8 cellular contexts compared by ENCODE assay signal in the genomic region with DNA sequence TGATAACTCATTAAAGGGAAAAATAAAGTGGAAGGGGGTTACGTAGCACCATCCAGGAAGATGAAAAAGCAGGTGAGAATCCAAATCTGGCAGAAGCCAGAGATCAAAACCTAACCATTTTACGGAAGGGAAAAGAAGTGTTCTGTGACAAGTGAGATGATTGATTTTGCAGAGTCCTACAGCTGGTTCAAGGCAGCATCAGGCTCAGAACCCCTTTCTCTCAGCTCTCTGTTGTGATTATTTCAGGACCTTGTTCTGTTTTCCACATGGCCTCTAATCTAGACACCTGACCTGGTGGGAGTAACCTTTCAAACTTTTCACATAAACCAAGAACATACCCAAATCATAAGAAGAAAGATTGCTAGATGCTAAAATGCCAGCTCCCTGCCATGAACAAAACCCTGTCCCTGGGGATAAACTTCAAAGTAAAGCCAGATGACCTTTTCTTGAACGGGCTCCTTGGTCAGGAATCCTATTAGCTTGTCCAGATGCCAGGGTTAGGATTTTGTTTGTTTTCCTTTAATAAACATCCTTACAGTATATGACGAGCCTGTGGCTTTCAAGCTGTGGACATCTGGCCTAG. TPM values are rescaled to one million over a fixed set of nuclear protein-coding genes. Genes with fewer than 3 reads are reported as not detected.
DNase-seq lines count a peak whose midpoint lies in the region; ATAC-seq and TF ChIP-seq lines count a peak whose summit lies in the region.

No MANE protein-coding gene starts in this region.

- H3K36me3 ChIP-seq in CD4-positive, alpha-beta memory T cell (ENCODE audit: insufficient read depth, low read length) = peaks cover 26% of the 10 kb centered on the region
- H3K36me3 ChIP-seq in breast epithelium (no peaks in the 10 kb centered on the region), osteoblast (ENCODE audit: insufficient read depth, low read length) (peaks cover 40% of the 10 kb centered on the region)

- H3K27ac Mint-ChIP-seq in CD4-positive, alpha-beta memory T cell = peak overlapping the region; percentile 90 to 97 (median 95)
- H3K27ac Mint-ChIP-seq in IgD-negative memory B cell = peak overlapping the region; percentile 84 to 97 (median 95)

- H3K4me3 ChIP-seq in CD4-positive, alpha-beta memory T cell (ENCODE audit: low read length in 2 of 2) = peak overlapping the region; percentile 20 to 28
- H3K4me3 ChIP-seq in breast epithelium (peak overlapping the region in 2 of 3 donors; percentile 1 to 17), osteoblast (ENCODE audit: insufficient read depth, low read length) (peak overlapping the region; percentile 17)

- no peak for TF ChIP-seq POLR2A in breast epithelium (IDR thresholded peaks at IDR 0.05)

- in situ Hi-C loops in GM13976 (cut with MboI; ENCODE audit: low sequenced_read_pairs, unreplicated experiment) = no loop called here
- in situ Hi-C loops in GM13977 (cut with MboI; ENCODE audit: low pct_unique_long_range_greater_than_20kb, low sequenced_read_pairs, unreplicated experiment) = loop anchor here (5.0 to 10.0 kb wide), 2 partner anchors 86 to 149 kb away; no protein-coding TSS in a partner anchor

- H3K4me3 Mint-ChIP-seq in CD4-positive, alpha-beta memory T cell = peak overlapping the region; percentile 73 to 98 (median 94)
- peak overlapping the region; percentile 55 to 88 (median 80) for H3K4me3 Mint-ChIP-seq in IgD-negative memory B cell

- intact Hi-C loops in CD4-positive, alpha-beta memory T cell (cut with micrococcal nuclease) = loop anchor here (1.0 to 5.0 kb wide), 5 partner anchors 10 to 359 kb away; no protein-coding TSS in a partner anchor
- intact Hi-C loops in breast epithelium (cut with DNase I; ENCODE audit: low total_unique reads) = no loop called here

- DNase-seq in CD4-positive, alpha-beta memory T cell = no peak
- no peak for DNase-seq in breast epithelium (ENCODE audit: low spot score in 2 of 2)
- no peak for DNase-seq in osteoblast (ENCODE audit: insufficient read length, low spot score, missing footprints)
- DNase-seq in GM13976 (ENCODE audit: low spot score) = no peak
- no peak for DNase-seq in GM13977 (ENCODE audit: low spot score)
- no peak for DNase-seq in D341Med (ENCODE audit: low spot score)

- peaks cover 0 to 5% (median 0%) of the 10 kb centered on the region in 8 donors for H3K9me3 Mint-ChIP-seq in CD4-positive, alpha-beta memory T cell
- no peaks in the 10 kb centered on the region for H3K9me3 Mint-ChIP-seq in IgD-negative memory B cell

- ATAC-seq in HG02623 (IDR thresholded peaks at IDR 0.05; ENCODE audit: unreplicated experiment) = no peak

- POLR2A ChIA-PET in CD4-positive, alpha-beta memory T cell (lab: Charles Lee; ENCODE audit: partially characterized antibody) = interaction anchor here (1.2 to 4.3 kb wide), 10 partner anchors 9 to 293 kb away, joined by 3 to 31 read pairs (median 4); partner anchors contain the start of gene SMNDC1

- peaks cover 64 to 96% (median 86%) of the 10 kb centered on the region in 4 donors for H3K4me1 Mint-ChIP-seq in CD4-positive, alpha-beta memory T cell
- peaks cover 29 to 49% (median 44%) of the 10 kb centered on the region in 3 donors for H3K4me1 Mint-ChIP-seq in IgD-negative memory B cell

- peaks cover 97% of the 10 kb centered on the region for H3K79me2 ChIP-seq in osteoblast (ENCODE audit: insufficient read depth, low read length)

- H3K4me2 ChIP-seq in osteoblast (ENCODE audit: insufficient read depth, low read length) = peak overlapping the region; percentile 83

- CTCF ChIA-PET in CD4-positive, alpha-beta memory T cell (lab: Charles Lee; ENCODE audit: partially characterized antibody) = interaction anchor here (1.0 to 9.5 kb wide), 11 partner anchors 10 to 199 kb away, joined by 3 to 142 read pairs (median 4); partner anchors contain the start of gene SMNDC1

- peaks cover 16% of the 10 kb centered on the region for H4K20me1 ChIP-seq in osteoblast (ENCODE audit: insufficient read depth, low read length)

- peaks cover 30 to 54% of the 10 kb centered on the region in 2 donors for H3K36me3 Mint-ChIP-seq in CD4-positive, alpha-beta memory T cell
- H3K36me3 Mint-ChIP-seq in IgD-negative memory B cell = peaks cover 6% of the 10 kb centered on the region

- H2AFZ ChIP-seq in osteoblast (ENCODE audit: low read length) = no peak overlapping the region

- H3K27ac ChIP-seq in CD4-positive, alpha-beta memory T cell (ENCODE audit: low read depth, low read length) = peak overlapping the region; percentile 79
- H3K27ac ChIP-seq in breast epithelium = peak overlapping the region; percentile 71 to 79
- H3K27ac ChIP-seq in osteoblast (ENCODE audit: low read depth, low read length) = peak overlapping the region; percentile 78

- no peaks in the 10 kb centered on the region for H3K9me3 ChIP-seq in CD4-positive, alpha-beta memory T cell (ENCODE audit: control insufficient read depth in 1 of 2, low read length in 2 of 2)
- H3K9me3 ChIP-seq in breast epithelium (no peaks in the 10 kb centered on the region), osteoblast (ENCODE audit: low read depth, low read length) (no peaks in the 10 kb centered on the region)

- TF ChIP-seq CTCF in breast epithelium (IDR thresholded peaks at IDR 0.05) (no peak), osteoblast (IDR thresholded peaks at IDR 0.05; ENCODE audit: extremely low read depth, low read depth, low read length) (no peak), GM13976 (IDR thresholded peaks at IDR 0.05; ENCODE audit: borderline replicate concordance, control extremely low read depth, extremely low read depth, insufficient read depth, missing control alignments) (no peak), GM13977 (IDR thresholded peaks at IDR 0.05; ENCODE audit: extremely low read depth, insufficient read depth, missing control alignments) (no peak)

- H3K27me3 Mint-ChIP-seq in CD4-positive, alpha-beta memory T cell = no peaks in the 10 kb centered on the region
- peaks cover 19% of the 10 kb centered on the region for H3K27me3 Mint-ChIP-seq in IgD-negative memory B cell

- peaks cover 80% of the 10 kb centered on the region for H3K4me1 ChIP-seq in CD4-positive, alpha-beta memory T cell (ENCODE audit: insufficient read depth, low read length)
- H3K4me1 ChIP-seq in breast epithelium (peaks cover 4 to 23% of the 10 kb centered on the region in 2 donors), osteoblast (ENCODE audit: insufficient read depth, low read length) (peaks cover 66% of the 10 kb centered on the region)

- no peaks in the 10 kb centered on the region for H3K27me3 ChIP-seq in CD4-positive, alpha-beta memory T cell (ENCODE audit: insufficient read depth, low read length)
- H3K27me3 ChIP-seq in breast epithelium (no peaks in the 10 kb centered on the region), osteoblast (ENCODE audit: insufficient read depth, low read length) (no peaks in the 10 kb centered on the region)

RNA-seq across cellular contexts. Expression of gene DUSP5, which starts 5.9 kb away (rescaled TPM):
- total RNA-seq in CD4-positive, alpha-beta memory T cell = 1 to 10 TPM; 3.5 to 3.8 TPM
- polyA plus RNA-seq in CD4-positive, alpha-beta memory T cell = 10 to 100 TPM; 10.6 to 33.7 TPM
- 3.7 TPM for polyA plus RNA-seq in IgD-negative memory B cell
- total RNA-seq in breast epithelium = 10 to 100 TPM in 2 of 3 donors, 1 to 10 TPM in 1; 3.8 to 35.4 (median 26.9) TPM
- total RNA-seq in osteoblast = 8.5 and 10.1 TPM in 2 replicates
